In genomic region chr5:116273458-116274242, GRCh38 we compare ENCODE assay signal across 12 cellular contexts.
DNase-seq lines count a peak whose midpoint lies in the region; ATAC-seq and TF ChIP-seq lines count a peak whose summit lies in the region.
"Had no signal": no experiment of that assay in that cellular context is flagged by ENCODE, and none has a peak within 500 bp of the region (broad histone marks: within the 10 kb centered on the region; RNA-seq: fewer than 3 reads in every experiment).

No MANE protein-coding gene starts in this region.

- DNase-seq in fibroblast of the aortic adventitia (ENCODE audit: low read depth) (peak; percentile 1), mucosa of gallbladder (ENCODE audit: low spot score) (no peak)
- no peak for DNase-seq in activated CD4-positive, alpha-beta T cell treated with anti-CD3 and anti-CD28 coated beads for 48 hours
- no peak for DNase-seq in activated CD4-positive, alpha-beta T cell treated with anti-CD3 and anti-CD28 coated beads, Interleukin-2, amount 50 U/mL, for 1 hour
- no peak for DNase-seq in central memory CD4-positive, alpha-beta T cell
- DNase-seq: activated T-cell treated with anti-CD3 and anti-CD28 coated beads, Interleukin-2, amount 50 U/mL, for 1 hour; DND-41; SHP77; stimulated activated CD4-positive, alpha-beta T cell treated with anti-CD3 and anti-CD28 coated beads, Interleukin-2, amount 100 ng/mL, for 48 hours had no signal

- peak; percentile 92 for ATAC-seq in GM18499 (IDR thresholded peaks at IDR 0.05; ENCODE audit: insufficient read depth, unreplicated experiment)
- ATAC-seq in GM21529 (IDR thresholded peaks at IDR 0.05; ENCODE audit: unreplicated experiment) = peak; percentile 94
- ATAC-seq in HG03280 (IDR thresholded peaks at IDR 0.05; ENCODE audit: unreplicated experiment) = peak; percentile 87

- H3K4me3 ChIP-seq in fibroblast of the aortic adventitia (ENCODE audit: low read depth, low read length) = no peak overlapping the region

- no peak for TF ChIP-seq CTCF in fibroblast of the aortic adventitia (IDR thresholded peaks at IDR 0.05; ENCODE audit: insufficient read depth, low read length)
